In genomic region chr10:100744980-100745881, GRCh38 we compare ENCODE assay signal across 10 cellular contexts. TPM values are rescaled to one million over a fixed set of nuclear protein-coding genes. Genes with fewer than 3 reads are reported as not detected.
A peak's percentile ranks its signal among the peaks of the same experiment; 100 is the strongest.
DNase-seq lines count a peak whose midpoint lies in the region; ATAC-seq, FAIRE-seq and TF ChIP-seq lines count a peak whose summit lies in the region.
"Had no signal": no experiment of that assay in that cellular context is flagged by ENCODE, and none has a peak within 500 bp of the region (broad histone marks: within the 10 kb centered on the region; RNA-seq: fewer than 3 reads in every experiment).

Gene PAX2, plus strand, starts transcription at chr10:100745582. Its CDS starts 679 bp downstream, at chr10:100746261.

- CTCF ChIA-PET in Calu3 (lab: Charles Lee): interaction anchor here (0.5 to 0.6 kb wide), 3 partner anchors 8 to 443 kb away, joined by 3 to 5 read pairs (median 4); no protein-coding TSS in a partner anchor

- no peak for FAIRE-seq in H54 (lab: Jason Lieb, UNC)

- intact Hi-C loops in Calu3 (cut with micrococcal nuclease; ENCODE audit: unreplicated experiment): loop anchor here (10.0 kb wide), 1 partner anchor 70 kb away; no protein-coding TSS in a partner anchor

- TF ChIP-seq POLR2A in H54 (IDR thresholded peaks at IDR 0.05; ENCODE audit: low read depth, low read length): no peak

- H3K27me3 Mint-ChIP-seq in Calu3 (ENCODE audit: unreplicated experiment) (peaks cover 92% of the 10 kb centered on the region), neural crest cell (ENCODE audit: low read depth) (peaks cover 96% of the 10 kb centered on the region)

- TF ChIP-seq CTCF in Calu3 (IDR thresholded peaks at IDR 0.05; ENCODE audit: unreplicated experiment) (no peak), LNCaP clone FGC (IDR thresholded peaks at IDR 0.05; ENCODE audit: control insufficient read depth, extremely low read depth, insufficient read depth) (peak; percentile 22), neural crest cell (conservative IDR thresholded peaks at IDR 0.05) (no peak)

- DNase-seq in Calu3 (no peak), LNCaP clone FGC (ENCODE audit: low read depth) (no peak), cerebellar cortex (ENCODE audit: low spot score) (peak; percentile 69), neural crest cell (ENCODE audit: low read depth, low spot score) (no peak), H54 (ENCODE audit: insufficient read length, low spot score) (no peak)
- no peak for DNase-seq in stimulated activated CD4-positive, alpha-beta T cell treated with anti-CD3 and anti-CD28 coated beads, Interleukin-2, amount 100 ng/mL, for 24 hours
- no peak for DNase-seq in activated naive CD4-positive, alpha-beta T cell treated with anti-CD3 and anti-CD28 coated beads, Interleukin-2, amount 50 U/mL, for 16 hours
- DNase-seq: erythroblast had no signal

- no peak for ATAC-seq in esophagus mucosa

- H3K36me3 Mint-ChIP-seq in Calu3 (ENCODE audit: insufficient read depth, unreplicated experiment) (no peaks in the 10 kb centered on the region), neural crest cell (ENCODE audit: low read depth) (peaks cover 3% of the 10 kb centered on the region)

- H3K27ac Mint-ChIP-seq in Calu3 (ENCODE audit: unreplicated experiment) (peak within 1 kb of the TSS; percentile 2), neural crest cell (ENCODE audit: unreplicated experiment) (no peak within 1 kb of the TSS)

- H3K9me3 Mint-ChIP-seq in Calu3 (ENCODE audit: low read depth, unreplicated experiment) (no peaks in the 10 kb centered on the region), neural crest cell (no peaks in the 10 kb centered on the region)

- peaks cover 16% of the 10 kb centered on the region for H3K4me1 Mint-ChIP-seq in Calu3 (ENCODE audit: low read depth, unreplicated experiment)
- H3K4me1 Mint-ChIP-seq in neural crest cell: peaks cover 8% of the 10 kb centered on the region

- H3K4me3 Mint-ChIP-seq in Calu3 (ENCODE audit: low read depth, unreplicated experiment) (peak within 1 kb of the TSS; percentile 48), neural crest cell (peak within 1 kb of the TSS; percentile 69)

- H3K4me3 ChIP-seq in LNCaP clone FGC (ENCODE audit: low read depth, low read length): no peak within 1 kb of the TSS
- H3K4me3 ChIP-seq: SK-N-MC had no signal

- no TSS peak for BruUV-seq in Calu3 (replicated peaks; lab: Mats Ljungman, UMichigan)

RNA-seq across cellular contexts. Expression of gene PAX2, which starts in this region (rescaled TPM):
- total RNA-seq in Calu3 (2022) (not detected in 2 replicates), neural crest cell (1.0 and 1.5 TPM in 2 replicates), esophagus mucosa (not detected)
